Comparison of ENCODE assay signal across 1 cellular context in the genomic region with DNA sequence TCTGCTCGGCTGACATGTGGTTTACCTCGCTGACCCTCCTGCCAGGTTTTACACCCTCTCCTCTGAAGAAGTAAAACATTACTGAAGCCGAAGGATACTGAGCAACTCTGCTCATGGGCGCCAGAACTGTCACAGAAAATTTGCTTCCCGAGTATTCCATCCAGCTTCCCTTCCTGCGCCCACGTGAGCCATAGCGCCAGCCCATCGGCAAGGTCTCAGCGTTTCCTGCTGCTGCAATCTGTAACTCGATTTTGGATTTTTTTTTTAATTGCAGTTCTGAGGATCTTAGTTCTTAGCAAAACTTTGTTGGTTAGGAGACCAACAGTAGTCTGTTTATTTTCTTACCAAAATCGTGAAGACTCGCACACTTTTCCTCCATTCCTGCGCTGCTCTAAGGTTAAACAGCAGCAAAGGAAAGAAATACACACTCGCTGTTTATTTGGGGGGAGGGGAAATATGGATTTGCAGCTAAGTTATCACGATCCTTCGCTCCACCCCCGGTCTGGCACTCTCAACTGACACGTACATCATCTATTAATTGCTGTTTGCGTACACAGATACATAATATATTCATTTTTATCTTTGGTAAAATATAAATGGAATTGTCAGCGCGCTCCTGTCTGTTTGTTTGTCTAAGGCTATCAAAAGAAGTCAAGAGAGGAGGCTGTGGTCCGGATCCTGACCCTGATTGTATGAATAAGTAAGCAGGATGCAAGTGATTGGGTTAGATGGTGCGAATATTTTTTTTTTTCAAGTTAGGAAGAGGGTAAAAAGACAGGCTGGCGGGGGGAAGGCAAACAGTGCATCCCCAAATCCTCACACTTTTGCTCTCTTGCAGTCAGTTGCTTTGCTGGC.
TF ChIP-seq lines count a peak whose summit lies in the region.

A gene (plus strand): TSS at position 795 of the 855 bp plus-strand sequence. CDS start 668 bp downstream, outside the sequence.

TF ChIP-seq in A549, 52 proteins besides CTCF, POLR2A, EP300 and RAD21 (continued from another document):
- TF ChIP-seq, protein P1, sequence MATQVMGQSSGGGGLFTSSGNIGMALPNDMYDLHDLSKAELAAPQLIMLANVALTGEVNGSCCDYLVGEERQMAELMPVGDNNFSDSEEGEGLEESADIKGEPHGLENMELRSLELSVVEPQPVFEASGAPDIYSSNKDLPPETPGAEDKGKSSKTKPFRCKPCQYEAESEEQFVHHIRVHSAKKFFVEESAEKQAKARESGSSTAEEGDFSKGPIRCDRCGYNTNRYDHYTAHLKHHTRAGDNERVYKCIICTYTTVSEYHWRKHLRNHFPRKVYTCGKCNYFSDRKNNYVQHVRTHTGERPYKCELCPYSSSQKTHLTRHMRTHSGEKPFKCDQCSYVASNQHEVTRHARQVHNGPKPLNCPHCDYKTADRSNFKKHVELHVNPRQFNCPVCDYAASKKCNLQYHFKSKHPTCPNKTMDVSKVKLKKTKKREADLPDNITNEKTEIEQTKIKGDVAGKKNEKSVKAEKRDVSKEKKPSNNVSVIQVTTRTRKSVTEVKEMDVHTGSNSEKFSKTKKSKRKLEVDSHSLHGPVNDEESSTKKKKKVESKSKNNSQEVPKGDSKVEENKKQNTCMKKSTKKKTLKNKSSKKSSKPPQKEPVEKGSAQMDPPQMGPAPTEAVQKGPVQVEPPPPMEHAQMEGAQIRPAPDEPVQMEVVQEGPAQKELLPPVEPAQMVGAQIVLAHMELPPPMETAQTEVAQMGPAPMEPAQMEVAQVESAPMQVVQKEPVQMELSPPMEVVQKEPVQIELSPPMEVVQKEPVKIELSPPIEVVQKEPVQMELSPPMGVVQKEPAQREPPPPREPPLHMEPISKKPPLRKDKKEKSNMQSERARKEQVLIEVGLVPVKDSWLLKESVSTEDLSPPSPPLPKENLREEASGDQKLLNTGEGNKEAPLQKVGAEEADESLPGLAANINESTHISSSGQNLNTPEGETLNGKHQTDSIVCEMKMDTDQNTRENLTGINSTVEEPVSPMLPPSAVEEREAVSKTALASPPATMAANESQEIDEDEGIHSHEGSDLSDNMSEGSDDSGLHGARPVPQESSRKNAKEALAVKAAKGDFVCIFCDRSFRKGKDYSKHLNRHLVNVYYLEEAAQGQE (IDR thresholded peaks at IDR 0.05): no peak
- TF ChIP-seq FOSB (CRISPR knock-in tag; IDR thresholded peaks at IDR 0.05) (no peak), ZC3H11A (IDR thresholded peaks at IDR 0.05) (no peak), RNF2 (IDR thresholded peaks at IDR 0.05; ENCODE audit: borderline replicate concordance, low read depth) (no peak), MAZ (IDR thresholded peaks at IDR 0.05; ENCODE audit: borderline replicate concordance, low read depth, low read length) (no peak), GATA3 (IDR thresholded peaks at IDR 0.05; ENCODE audit: borderline replicate concordance) (no peak)
- TF ChIP-seq, protein P2, sequence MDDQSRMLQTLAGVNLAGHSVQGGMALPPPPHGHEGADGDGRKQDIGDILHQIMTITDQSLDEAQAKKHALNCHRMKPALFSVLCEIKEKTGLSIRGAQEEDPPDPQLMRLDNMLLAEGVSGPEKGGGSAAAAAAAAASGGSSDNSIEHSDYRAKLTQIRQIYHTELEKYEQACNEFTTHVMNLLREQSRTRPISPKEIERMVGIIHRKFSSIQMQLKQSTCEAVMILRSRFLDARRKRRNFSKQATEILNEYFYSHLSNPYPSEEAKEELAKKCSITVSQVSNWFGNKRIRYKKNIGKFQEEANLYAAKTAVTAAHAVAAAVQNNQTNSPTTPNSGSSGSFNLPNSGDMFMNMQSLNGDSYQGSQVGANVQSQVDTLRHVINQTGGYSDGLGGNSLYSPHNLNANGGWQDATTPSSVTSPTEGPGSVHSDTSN (IDR thresholded peaks at IDR 0.05): no peak
- TF ChIP-seq, protein P3, sequence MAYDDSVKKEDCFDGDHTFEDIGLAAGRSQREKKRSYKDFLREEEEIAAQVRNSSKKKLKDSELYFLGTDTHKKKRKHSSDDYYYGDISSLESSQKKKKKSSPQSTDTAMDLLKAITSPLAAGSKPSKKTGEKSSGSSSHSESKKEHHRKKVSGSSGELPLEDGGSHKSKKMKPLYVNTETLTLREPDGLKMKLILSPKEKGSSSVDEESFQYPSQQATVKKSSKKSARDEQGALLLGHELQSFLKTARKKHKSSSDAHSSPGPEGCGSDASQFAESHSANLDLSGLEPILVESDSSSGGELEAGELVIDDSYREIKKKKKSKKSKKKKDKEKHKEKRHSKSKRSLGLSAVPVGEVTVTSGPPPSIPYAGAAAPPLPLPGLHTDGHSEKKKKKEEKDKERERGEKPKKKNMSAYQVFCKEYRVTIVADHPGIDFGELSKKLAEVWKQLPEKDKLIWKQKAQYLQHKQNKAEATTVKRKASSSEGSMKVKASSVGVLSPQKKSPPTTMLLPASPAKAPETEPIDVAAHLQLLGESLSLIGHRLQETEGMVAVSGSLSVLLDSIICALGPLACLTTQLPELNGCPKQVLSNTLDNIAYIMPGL (CRISPR knock-in tag; IDR thresholded peaks at IDR 0.05; ENCODE audit: borderline replicate concordance): no peak
- TF ChIP-seq, protein P4, sequence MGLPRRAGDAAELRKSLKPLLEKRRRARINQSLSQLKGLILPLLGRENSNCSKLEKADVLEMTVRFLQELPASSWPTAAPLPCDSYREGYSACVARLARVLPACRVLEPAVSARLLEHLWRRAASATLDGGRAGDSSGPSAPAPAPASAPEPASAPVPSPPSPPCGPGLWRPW (IDR thresholded peaks at IDR 0.05): no peak
- TF ChIP-seq, protein P5, sequence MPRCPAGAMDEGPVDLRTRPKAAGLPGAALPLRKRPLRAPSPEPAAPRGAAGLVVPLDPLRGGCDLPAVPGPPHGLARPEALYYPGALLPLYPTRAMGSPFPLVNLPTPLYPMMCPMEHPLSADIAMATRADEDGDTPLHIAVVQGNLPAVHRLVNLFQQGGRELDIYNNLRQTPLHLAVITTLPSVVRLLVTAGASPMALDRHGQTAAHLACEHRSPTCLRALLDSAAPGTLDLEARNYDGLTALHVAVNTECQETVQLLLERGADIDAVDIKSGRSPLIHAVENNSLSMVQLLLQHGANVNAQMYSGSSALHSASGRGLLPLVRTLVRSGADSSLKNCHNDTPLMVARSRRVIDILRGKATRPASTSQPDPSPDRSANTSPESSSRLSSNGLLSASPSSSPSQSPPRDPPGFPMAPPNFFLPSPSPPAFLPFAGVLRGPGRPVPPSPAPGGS (IDR thresholded peaks at IDR 0.05): no peak
